ENCODE assay signal across 1 cellular context in genomic region chr1:7650801-7651200, GRCh38.
TF ChIP-seq lines count a peak whose summit lies in the region.

No MANE protein-coding gene starts in this region.

TF ChIP-seq in SK-N-SH, 30 proteins besides CTCF, POLR2A, EP300 and RAD21 (continued from another document):
- TF ChIP-seq ZBTB33 (IDR thresholded peaks at IDR 0.05; ENCODE audit: borderline replicate concordance, low read depth) (no peak), TCF12 (IDR thresholded peaks at IDR 0.05) (no peak)
